ENCODE assay signal across 9 cellular contexts in genomic region chr12:94616217-94616729, GRCh38. TPM values are rescaled to one million over a fixed set of nuclear protein-coding genes. Genes with fewer than 3 reads are reported as not detected.
DNase-seq lines count a peak whose midpoint lies in the region; ATAC-seq and TF ChIP-seq lines count a peak whose summit lies in the region.
"Had no signal": no experiment of that assay in that cellular context is flagged by ENCODE, and none has a peak within 500 bp of the region (broad histone marks: within the 10 kb centered on the region; RNA-seq: fewer than 3 reads in every experiment).

No MANE protein-coding gene starts in this region.

- H3K9me3 Mint-ChIP-seq in naive thymus-derived CD8-positive, alpha-beta T cell = no peaks in the 10 kb centered on the region

- H3F3A ChIP-seq in PC-3 (ENCODE audit: low read length, unreplicated experiment) = peaks cover 4% of the 10 kb centered on the region

- no peak for TF ChIP-seq EP300 in suprapubic skin (IDR thresholded peaks at IDR 0.05)

- H3K4me3 ChIP-seq in PC-3 (ENCODE audit: low read length) = peak overlapping the region; percentile 62
- H3K4me3 ChIP-seq in lower lobe of right lung = peak overlapping the region; percentile 4
- H3K4me3 ChIP-seq in suprapubic skin = peak overlapping the region; percentile 27
- H3K4me3 ChIP-seq: skin epidermis had no signal

- no peaks in the 10 kb centered on the region for H3K9me2 ChIP-seq in PC-3 (replicated peaks; ENCODE audit: low read length)

- TF ChIP-seq CTCF in PC-3 (conservative IDR thresholded peaks at IDR 0.05; ENCODE audit: low read depth, low read length) (peak; percentile 51), lower lobe of right lung (IDR thresholded peaks at IDR 0.05) (no peak), suprapubic skin (IDR thresholded peaks at IDR 0.05) (no peak)

- no peaks in the 10 kb centered on the region for H3K36me3 Mint-ChIP-seq in naive thymus-derived CD8-positive, alpha-beta T cell

- H3K79me2 ChIP-seq in PC-3 (ENCODE audit: low read length) = peaks cover 39% of the 10 kb centered on the region

- H3K4me2 ChIP-seq in PC-3 (ENCODE audit: low read length) = peak overlapping the region; percentile 93

- peak overlapping the region; percentile 76 for H3K9ac ChIP-seq in PC-3 (ENCODE audit: low read length)

- BruUV-seq in PC-3 (replicated peaks; lab: Mats Ljungman, UMichigan) = no TSS peak

- CTCF ChIA-PET in PC-3 (lab: Charles Lee) = no interaction called here

- peak overlapping the region; percentile 72; the same call in 1 of the 2 replicates for H2AFZ ChIP-seq in PC-3 (ENCODE audit: low read length)

- no peaks in the 10 kb centered on the region for H4K20me1 ChIP-seq in PC-3 (ENCODE audit: low read length)

- 82% methylated on average over 11 of the region's 11 CpGs for WGBS in suprapubic skin

- intact Hi-C loops in PC-3 (cut with micrococcal nuclease) (loop anchor here (5.0 kb wide), 1 partner anchor 54 kb away; no protein-coding TSS in a partner anchor), lower lobe of right lung (cut with DNase I) (no loop called here)

- ATAC-seq in PC-3 (peak; percentile 71), lower lobe of right lung (peak; percentile 28 to 42)
- ATAC-seq in naive thymus-derived CD8-positive, alpha-beta T cell = no peak

- H3K4me1 Mint-ChIP-seq in naive thymus-derived CD8-positive, alpha-beta T cell = peaks cover 0 to 8% (median 3%) of the 10 kb centered on the region in 4 donors

- H3K36me3 ChIP-seq in PC-3 (ENCODE audit: low read depth, low read length) (no peaks in the 10 kb centered on the region), lower lobe of right lung (no peaks in the 10 kb centered on the region), suprapubic skin (no peaks in the 10 kb centered on the region)

- peak; percentile 76 for DNase-seq in PC-3
- peak; percentile 29 for DNase-seq in epidermal melanocyte (ENCODE audit: insufficient read length, low spot score)
- DNase-seq in lower lobe of right lung = no peak
- no peak for DNase-seq in suprapubic skin (ENCODE audit: low spot score in 2 of 2)
- no peak for DNase-seq in UCSD-AML1 (lab: John Stamatoyannopoulos, UW; ENCODE audit: unreplicated experiment)
- DNase-seq in naive thymus-derived CD8-positive, alpha-beta T cell = no peak
- no peak for DNase-seq in NK-92 treated with Interleukin-12 subunit alpha and Interleukin-12 subunit beta, amount 100 ng/mL, for 24 hours (lab: John Stamatoyannopoulos, UW)
- DNase-seq: activated CD4-positive, CD25-positive, alpha-beta regulatory T cell had no signal

- H3K27ac Mint-ChIP-seq in naive thymus-derived CD8-positive, alpha-beta T cell = no peak overlapping the region

- H3K4me3 Mint-ChIP-seq in naive thymus-derived CD8-positive, alpha-beta T cell = no peak overlapping the region

- POLR2A ChIA-PET in PC-3 (lab: Charles Lee; ENCODE audit: unreplicated experiment) = interaction anchor here (0.5 kb wide), 1 partner anchor 205 kb away, joined by 3 read pairs; no protein-coding TSS in a partner anchor
- POLR2A ChIA-PET in naive thymus-derived CD8-positive, alpha-beta T cell (lab: Charles Lee) = no interaction called here

- peaks cover 0 to 5% (median 0%) of the 10 kb centered on the region in 5 donors for H3K27me3 Mint-ChIP-seq in naive thymus-derived CD8-positive, alpha-beta T cell

- H3K27me3 ChIP-seq in PC-3 (ENCODE audit: low read length) (no peaks in the 10 kb centered on the region), lower lobe of right lung (ENCODE audit: low read depth) (no peaks in the 10 kb centered on the region), suprapubic skin (no peaks in the 10 kb centered on the region)

- no peak for TF ChIP-seq POLR2A in suprapubic skin (IDR thresholded peaks at IDR 0.05)

- H3K4me1 ChIP-seq in PC-3 (ENCODE audit: insufficient read depth, low read length) (peaks cover 68% of the 10 kb centered on the region), lower lobe of right lung (peaks cover 28% of the 10 kb centered on the region), suprapubic skin (peaks cover 41% of the 10 kb centered on the region)

- H3K27ac ChIP-seq in PC-3 (ENCODE audit: low read length) = peak overlapping the region; percentile 99
- H3K27ac ChIP-seq in lower lobe of right lung = peak overlapping the region; percentile 22
- H3K27ac ChIP-seq in suprapubic skin = peak overlapping the region; percentile 63

- H3K9me3 ChIP-seq in PC-3 (ENCODE audit: low read length) (no peaks in the 10 kb centered on the region), lower lobe of right lung (no peaks in the 10 kb centered on the region), suprapubic skin (no peaks in the 10 kb centered on the region)

RNA-seq across cellular contexts. Expression of gene TMCC3, which starts 34.1 kb away (rescaled TPM):
- total RNA-seq in PC-3 (2014; rRNA removed) (4.7 and 6.5 TPM in 2 replicates), lower lobe of right lung (9.7 TPM), suprapubic skin (10 to 100 TPM; 11.2 to 18.1 (median 16.4) TPM)
- total RNA-seq in naive thymus-derived CD8-positive, alpha-beta T cell = under 1 TPM; 0.18 to 0.71 TPM
- 1 to 10 TPM in 1 of 3 donors, not detected in 2; 5.7 TPM for polyA plus RNA-seq in naive thymus-derived CD8-positive, alpha-beta T cell

Comparison
In these comparisons a context has a peak if more than half of its experiments do, and no peak if none do; other contexts are left out.
1. ATAC-seq: peak in PC-3 (single experiment) and lower lobe of right lung (2 of 2); none in naive thymus-derived CD8-positive, alpha-beta T cell (0 of 2).
2. DNase-seq: peak in PC-3 (single experiment) and epidermal melanocyte (single experiment); none in lower lobe of right lung (single experiment), suprapubic skin (0 of 2), UCSD-AML1 (single experiment), naive thymus-derived CD8-positive, alpha-beta T cell (0 of 10) and NK-92 treated with Interleukin-12 subunit alpha and Interleukin-12 subunit beta, amount 100 ng/mL, for 24 hours (single experiment).
3. H3K27ac ChIP-seq: peak in every context shown above with its lines; median percentile 99 in PC-3; 63 in suprapubic skin; 22 in lower lobe of right lung.
4. H3K4me3 ChIP-seq: peak in every context shown above with its lines; median percentile 62 in PC-3; 27 in suprapubic skin; 4 in lower lobe of right lung.